8 cellular contexts compared by ENCODE assay signal in genomic region chr1:167439301-167439988, GRCh38.
DNase-seq lines count a peak whose midpoint lies in the region; ATAC-seq and TF ChIP-seq lines count a peak whose summit lies in the region.

No MANE protein-coding gene starts in this region.

- peaks cover 86% of the 10 kb centered on the region for H3K4me1 Mint-ChIP-seq in CD4-positive, alpha-beta T cell (ENCODE audit: low read depth)
- peaks cover 53% of the 10 kb centered on the region for H3K4me1 Mint-ChIP-seq in T-helper 2 cell treated with Interferon-gamma antibody and Interleukin-4, amounts not matched to agents 5 μg/mL and 100 μg/mL, for 36 hours (ENCODE audit: low read depth)

- CTCF ChIA-PET in CD4-positive, alpha-beta T cell (lab: Charles Lee), result interaction anchor here (1.2 to 2.2 kb wide), 3 partner anchors 75 to 172 kb away, joined by 3 to 14 read pairs (median 6); no protein-coding TSS in a partner anchor
- CTCF ChIA-PET in Panc1 (lab: Charles Lee), result interaction anchor here (0.6 kb wide), 2 partner anchors 170 to 380 kb away, joined by 6 to 8 read pairs; no protein-coding TSS in a partner anchor

- H3K9me3 ChIP-seq in CD4-positive, alpha-beta T cell (ENCODE audit: control insufficient read depth, low read length), result no peaks in the 10 kb centered on the region
- no peaks in the 10 kb centered on the region for H3K9me3 ChIP-seq in Panc1 (ENCODE audit: control insufficient read depth, insufficient read depth, low read depth, low read length)

- H3K36me3 Mint-ChIP-seq in CD4-positive, alpha-beta T cell (ENCODE audit: low read depth), result peaks cover 93% of the 10 kb centered on the region
- H3K36me3 Mint-ChIP-seq in T-helper 2 cell treated with Interferon-gamma antibody and Interleukin-4, amounts not matched to agents 5 μg/mL and 100 μg/mL, for 36 hours (ENCODE audit: low read depth), result peaks cover 62% of the 10 kb centered on the region

- intact Hi-C loops in CD4-positive, alpha-beta T cell (cut with DNase I, micrococcal nuclease), result no loop called here
- intact Hi-C loops in Panc1 (cut with micrococcal nuclease; ENCODE audit: unreplicated experiment), result no loop called here

- peak in 1 of 10 experiments; percentile 42 for DNase-seq in CD4-positive, alpha-beta T cell
- DNase-seq in Panc1 (ENCODE audit: low read depth, low spot score), result no peak
- DNase-seq in choroid plexus epithelial cell (ENCODE audit: low read depth), result peak; percentile 41
- no peak for DNase-seq in left lobe of liver (ENCODE audit: low spot score)
- DNase-seq in stimulated activated CD8-positive, alpha-beta memory T cell treated with anti-CD3 and anti-CD28 coated beads, Interleukin-4, amount 100 ng/mL, for 48 hours, result peak; percentile 52
- DNase-seq in T-helper 2 cell treated with Interferon-gamma antibody and Interleukin-4, amounts not matched to agents 5 μg/mL and 100 μg/mL, for 36 hours (ENCODE audit: low spot score), result no peak

- peak overlapping the region; percentile 68 for H3K4me3 Mint-ChIP-seq in CD4-positive, alpha-beta T cell
- H3K4me3 Mint-ChIP-seq in T-helper 2 cell treated with Interferon-gamma antibody and Interleukin-4, amounts not matched to agents 5 μg/mL and 100 μg/mL, for 36 hours, result no peak overlapping the region

- POLR2A ChIA-PET in CD4-positive, alpha-beta T cell (lab: Charles Lee), result interaction anchor here (1.1 to 8.0 kb wide), 8 partner anchors 8 to 219 kb away, joined by 3 to 91 read pairs (median 10); partner anchors contain the start of genes CD247, CREG1 and POU2F1
- POLR2A ChIA-PET in Panc1 (lab: Charles Lee), result no interaction called here

- BruUV-seq in Panc1 (replicated peaks; lab: Mats Ljungman, UMichigan), result no TSS peak

- peak; percentile 27 for ATAC-seq in CD4-positive, alpha-beta T cell (ENCODE audit: poor library complexity)
- ATAC-seq in GM19455 (IDR thresholded peaks at IDR 0.05; ENCODE audit: unreplicated experiment), result peak; percentile 54
- ATAC-seq in Panc1, result peak; percentile 67
- ATAC-seq in left lobe of liver, result peak; percentile 52
- ATAC-seq in GM18907 (IDR thresholded peaks at IDR 0.05; ENCODE audit: unreplicated experiment), result no peak

- no peaks in the 10 kb centered on the region for H3K4me1 ChIP-seq in Panc1 (ENCODE audit: control insufficient read depth, insufficient read depth, low read length)

- TF ChIP-seq CTCF in CD4-positive, alpha-beta T cell (IDR thresholded peaks at IDR 0.05), result no peak
- no peak; the same call in 1 of the 2 replicates for TF ChIP-seq CTCF in Panc1 (IDR thresholded peaks at IDR 0.05)
- peak; percentile 41 for TF ChIP-seq CTCF in choroid plexus epithelial cell (conservative IDR thresholded peaks at IDR 0.05; ENCODE audit: low read depth, low read length)

- H3K27me3 Mint-ChIP-seq in CD4-positive, alpha-beta T cell, result no peaks in the 10 kb centered on the region
- H3K27me3 Mint-ChIP-seq in T-helper 2 cell treated with Interferon-gamma antibody and Interleukin-4, amounts not matched to agents 5 μg/mL and 100 μg/mL, for 36 hours (ENCODE audit: low read depth), result no peaks in the 10 kb centered on the region

- no peaks in the 10 kb centered on the region for H3K27me3 ChIP-seq in CD4-positive, alpha-beta T cell (ENCODE audit: control insufficient read depth, insufficient read depth, low read length)
- H3K27me3 ChIP-seq in Panc1 (ENCODE audit: control insufficient read depth, insufficient read depth, low read length), result no peaks in the 10 kb centered on the region

- peak overlapping the region; percentile 100 for H3K27ac Mint-ChIP-seq in CD4-positive, alpha-beta T cell
- H3K27ac Mint-ChIP-seq in T-helper 2 cell treated with Interferon-gamma antibody and Interleukin-4, amounts not matched to agents 5 μg/mL and 100 μg/mL, for 36 hours, result no peak overlapping the region

- peak overlapping the region; percentile 55 for H3K27ac ChIP-seq in CD4-positive, alpha-beta T cell (ENCODE audit: low read depth, low read length)
- no peak overlapping the region for H3K27ac ChIP-seq in Panc1 (ENCODE audit: low read length)

- H3K36me3 ChIP-seq in Panc1 (ENCODE audit: control insufficient read depth, insufficient read depth, low read length), result no peaks in the 10 kb centered on the region

- in situ Hi-C loops in Panc1 (cut with HindIII; ENCODE audit: low pct_unique_long_range_greater_than_20kb, low sequenced_read_pairs), result no loop called here

- peak overlapping the region; percentile 32 to 49 for H3K4me3 ChIP-seq in Panc1 (ENCODE audit: low read depth in 2 of 2, low read length in 2 of 2)
- peak overlapping the region; percentile 55 for H3K4me3 ChIP-seq in choroid plexus epithelial cell (ENCODE audit: low read depth, low read length)

- no peaks in the 10 kb centered on the region for H3K9me3 Mint-ChIP-seq in CD4-positive, alpha-beta T cell
- no peaks in the 10 kb centered on the region for H3K9me3 Mint-ChIP-seq in T-helper 2 cell treated with Interferon-gamma antibody and Interleukin-4, amounts not matched to agents 5 μg/mL and 100 μg/mL, for 36 hours

Comparison
In these comparisons a context has a peak if more than half of its experiments do, and no peak if none do; other contexts are left out.
1. DNase-seq: peak in choroid plexus epithelial cell (single experiment) and stimulated activated CD8-positive, alpha-beta memory T cell treated with anti-CD3 and anti-CD28 coated beads, Interleukin-4, amount 100 ng/mL, for 48 hours (single experiment); none in Panc1 (single experiment), left lobe of liver (single experiment) and T-helper 2 cell treated with Interferon-gamma antibody and Interleukin-4, amounts not matched to agents 5 μg/mL and 100 μg/mL, for 36 hours (single experiment).